7 cellular contexts compared by ENCODE assay signal in the genomic region with DNA sequence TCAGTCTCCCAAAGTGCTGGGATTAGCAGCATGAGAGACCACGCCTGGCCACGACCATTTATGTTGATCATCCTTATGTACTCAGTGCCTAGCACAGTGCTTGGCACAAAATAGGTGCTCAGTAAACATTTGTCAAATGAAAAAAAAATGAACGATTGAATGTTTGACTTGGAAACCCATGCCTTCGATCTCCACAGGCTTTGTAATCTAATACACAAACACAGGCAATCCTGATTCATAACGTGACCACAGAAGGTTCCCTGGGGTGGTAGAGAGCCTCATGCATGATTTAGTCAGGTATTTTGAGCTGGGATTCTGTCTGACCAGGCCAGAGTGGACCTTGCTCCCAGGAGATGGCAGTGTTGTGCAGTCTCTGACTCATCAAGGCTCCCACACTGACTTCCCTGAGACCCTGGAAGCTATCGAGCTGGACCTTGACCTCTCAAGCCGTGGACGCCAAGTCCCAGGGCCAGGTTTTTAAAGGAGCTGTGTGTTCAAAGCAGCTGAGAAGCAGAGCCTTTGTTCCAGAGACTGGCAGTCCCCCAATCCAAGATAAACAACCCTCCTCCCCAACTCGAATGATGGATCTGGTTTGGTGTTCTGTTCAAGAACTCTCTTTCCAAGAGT.
DNase-seq lines count a peak whose midpoint lies in the region; ATAC-seq, FAIRE-seq and TF ChIP-seq lines count a peak whose summit lies in the region.

No MANE protein-coding gene starts in this region.

- POLR2A ChIA-PET in HEK293 (lab: Yijun Ruan, JAX) (interaction anchor here (0.6 to 0.7 kb wide), 2 partner anchors 42 to 194 kb away, joined by 3 to 4 read pairs; no protein-coding TSS in a partner anchor), K562 (lab: Yijun Ruan, JAX) (no interaction called here)

- no peak overlapping the region for H3K27ac ChIP-seq in HEK293 (ENCODE audit: extremely low read depth, low read depth, low read length)
- H3K27ac ChIP-seq in K562 (ENCODE audit: extremely low read depth, low read depth, low read length) = no peak overlapping the region

- DNase-seq in NCI-H2227 treated with DMSO at 0.1 percent for 48 hours (lab: John Stamatoyannopoulos, UW) = peak; percentile 21
- peak; percentile 41 to 59 (median 50) for DNase-seq in K562 (ENCODE audit: extremely low read depth in 1 of 4, low spot score in 3 of 4)
- peak; percentile 89 for DNase-seq in iPS-NIHi11 (ENCODE audit: low spot score)
- peak; percentile 89 for DNase-seq in smooth muscle cell of the brain vasculature (ENCODE audit: low read depth, low spot score)
- no peak for DNase-seq in cortex of kidney (lab: John Stamatoyannopoulos, UW)

- H3K4me2 ChIP-seq in K562 (ENCODE audit: insufficient read depth, low read length) = no peak overlapping the region

- no peaks in the 10 kb centered on the region for H3K79me2 ChIP-seq in K562 (ENCODE audit: control insufficient read depth, insufficient read depth, low read length)

- TF ChIP-seq EP300 in K562 (IDR thresholded peaks at IDR 0.05; ENCODE audit: low read length) = no peak

- H3K4me3 ChIP-seq in HEK293 (ENCODE audit: low read depth, low read length) (no peak overlapping the region), K562 (no peak overlapping the region)

- in situ Hi-C loops in K562 (cut with MboI) = no loop called here

- CTCF ChIA-PET in HEK293 (lab: Yijun Ruan, JAX) = interaction anchor here (0.5 to 3.0 kb wide), 37 partner anchors 8 to 1381 kb away, joined by 3 to 44 read pairs (median 4); no protein-coding TSS in a partner anchor
- CTCF ChIA-PET in K562 (lab: Yijun Ruan, JAX; ENCODE audit: low intra/inter-chr PET ratio) = interaction anchor here (0.7 to 1.2 kb wide), 2 partner anchors 569 to 572 kb away, joined by 3 read pairs; no protein-coding TSS in a partner anchor

- H2AFZ ChIP-seq in K562 (ENCODE audit: low read depth, low read length) = no peak overlapping the region

- BruUV-seq in K562 (replicated peaks; lab: Mats Ljungman, UMichigan) = no TSS peak

- H3K9ac ChIP-seq in K562 (ENCODE audit: insufficient read depth in 1 of 2, low read depth in 2 of 2, low read length in 2 of 2) = no peak overlapping the region

- H3K36me3 ChIP-seq in HEK293 (ENCODE audit: control insufficient read depth in 2 of 2, insufficient read depth in 1 of 2, low read length in 2 of 2) (no peaks in the 10 kb centered on the region), K562 (ENCODE audit: control insufficient read depth, insufficient read depth, low read length) (no peaks in the 10 kb centered on the region)

- TF ChIP-seq CTCF in GM12872 (IDR thresholded peaks at IDR 0.05; ENCODE audit: insufficient read depth, low read depth, low read length) = peak; percentile 68
- peak; percentile 55; the same call in 1 of the 2 replicates for TF ChIP-seq CTCF in HEK293 (tag by site-specific recombination; IDR thresholded peaks at IDR 0.05)
- TF ChIP-seq CTCF in K562 (IDR thresholded peaks at IDR 0.05 in 2 of 3, conservative IDR thresholded peaks at IDR 0.05 in 1 of 3; ENCODE audit: insufficient read depth in 2 of 3, low read depth in 1 of 3, low read length in 3 of 3) = peak; percentile 59 to 68 (median 62)

- intact Hi-C loops in K562 (cut with micrococcal nuclease) = loop anchor here (1.0 to 5.0 kb wide), 2 partner anchors 463 to 568 kb away; no protein-coding TSS in a partner anchor

- no peaks in the 10 kb centered on the region; the same call in 1 of the 2 replicates for H3K4me1 ChIP-seq in HEK293 (ENCODE audit: control insufficient read depth, insufficient read depth, low read length)
- no peaks in the 10 kb centered on the region for H3K4me1 ChIP-seq in K562 (replicated peaks in 1 of 2; ENCODE audit: control insufficient read depth in 2 of 2, insufficient read depth in 2 of 2, low read length in 2 of 2)

- 0% methylated on average over 9 of the region's 9 CpGs for WGBS in K562 (ENCODE audit: insufficient coverage, low coverage, missing lambda C conversion rate)

- H3K9me1 ChIP-seq in K562 (ENCODE audit: control insufficient read depth, insufficient read depth, low read length) = no peaks in the 10 kb centered on the region

- H3K27me3 ChIP-seq in K562 (ENCODE audit: control insufficient read depth in 2 of 2, insufficient read depth in 2 of 2, low read length in 2 of 2) = peaks cover 2 to 23% of the 10 kb centered on the region in 2 experiments; a peak in 2 of 5 replicates

- no peaks in the 10 kb centered on the region for H3K9me3 ChIP-seq in HEK293 (ENCODE audit: control insufficient read depth, insufficient read depth, low read depth, low read length)
- no peaks in the 10 kb centered on the region for H3K9me3 ChIP-seq in K562 (replicated peaks; ENCODE audit: control insufficient read depth, insufficient read depth, low read depth, low read length)

- TF ChIP-seq POLR2A in K562 (conservative IDR thresholded peaks at IDR 0.05) = no peak

- FAIRE-seq in K562 (lab: Jason Lieb, UNC) = peak; percentile 81

- ATAC-seq in K562 = peak; percentile 96

- no peaks in the 10 kb centered on the region for H4K20me1 ChIP-seq in K562 (replicated peaks; ENCODE audit: control insufficient read depth, insufficient read depth, low read length)

- peak; percentile 34 to 65; a peak in 3 of 4 replicates for TF ChIP-seq RAD21 in K562 (CRISPR knock-in tag; conservative IDR thresholded peaks at IDR 0.05 in 1 of 2, IDR thresholded peaks at IDR 0.05 in 1 of 2)

TF ChIP-seq in HEK293, 187 proteins besides CTCF, POLR2A, EP300 and RAD21 (continues in another document):
- no peak for TF ChIP-seq GLI4 (tag by site-specific recombination; IDR thresholded peaks at IDR 0.05)
- TF ChIP-seq ZSCAN16 (tag by site-specific recombination; IDR thresholded peaks at IDR 0.05) = peak; percentile 73; the same call in 1 of the 2 replicates
- peak; percentile 93 for TF ChIP-seq ZNF664 (tag by site-specific recombination; IDR thresholded peaks at IDR 0.05)
- peak; percentile 62; the same call in 1 of the 2 replicates for TF ChIP-seq ZNF660 (tag by site-specific recombination; IDR thresholded peaks at IDR 0.05)
- 0 out of 2 replicates have a peak, but pooled peaks have one; percentile 11 for TF ChIP-seq IKZF3 (tag by site-specific recombination; IDR thresholded peaks at IDR 0.05)
- TF ChIP-seq TRIM28 (IDR thresholded peaks at IDR 0.05; ENCODE audit: borderline replicate concordance, low read length) = peak; percentile 58; the same call in 1 of the 2 replicates
- no peak for TF ChIP-seq ZNF341 (tag by site-specific recombination; IDR thresholded peaks at IDR 0.05; ENCODE audit: low read depth)
- no peak for TF ChIP-seq ZNF707 (tag by site-specific recombination; IDR thresholded peaks at IDR 0.05)
- TF ChIP-seq ZSCAN23 (tag by site-specific recombination; IDR thresholded peaks at IDR 0.05) = no peak
- TF ChIP-seq ZNF510 (tag by site-specific recombination; IDR thresholded peaks at IDR 0.05; ENCODE audit: insufficient replicate concordance) = no peak
- TF ChIP-seq ZBTB17 (tag by site-specific recombination; IDR thresholded peaks at IDR 0.05) = peak; percentile 58
- TF ChIP-seq, protein P1, sequence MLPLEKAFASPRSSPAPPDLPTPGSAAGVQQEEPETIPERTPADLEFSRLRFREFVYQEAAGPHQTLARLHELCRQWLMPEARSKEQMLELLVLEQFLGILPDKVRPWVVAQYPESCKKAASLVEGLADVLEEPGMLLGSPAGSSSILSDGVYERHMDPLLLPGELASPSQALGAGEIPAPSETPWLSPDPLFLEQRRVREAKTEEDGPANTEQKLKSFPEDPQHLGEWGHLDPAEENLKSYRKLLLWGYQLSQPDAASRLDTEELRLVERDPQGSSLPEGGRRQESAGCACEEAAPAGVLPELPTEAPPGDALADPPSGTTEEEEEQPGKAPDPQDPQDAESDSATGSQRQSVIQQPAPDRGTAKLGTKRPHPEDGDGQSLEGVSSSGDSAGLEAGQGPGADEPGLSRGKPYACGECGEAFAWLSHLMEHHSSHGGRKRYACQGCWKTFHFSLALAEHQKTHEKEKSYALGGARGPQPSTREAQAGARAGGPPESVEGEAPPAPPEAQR (tag by site-specific recombination; IDR thresholded peaks at IDR 0.05) = no peak
- TF ChIP-seq SCRT2 (tag by site-specific recombination; IDR thresholded peaks at IDR 0.05) = no peak
- TF ChIP-seq ZNF140 (tag by site-specific recombination; IDR thresholded peaks at IDR 0.05) = no peak

TF ChIP-seq in K562, 482 proteins besides CTCF, POLR2A, EP300 and RAD21:
- TF ChIP-seq, protein P2, sequence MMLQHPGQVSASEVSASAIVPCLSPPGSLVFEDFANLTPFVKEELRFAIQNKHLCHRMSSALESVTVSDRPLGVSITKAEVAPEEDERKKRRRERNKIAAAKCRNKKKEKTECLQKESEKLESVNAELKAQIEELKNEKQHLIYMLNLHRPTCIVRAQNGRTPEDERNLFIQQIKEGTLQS (IDR thresholded peaks at IDR 0.05) = peak; percentile 47
- TF ChIP-seq, protein P2 (CRISPR knock-in tag; conservative IDR thresholded peaks at IDR 0.05) = no peak
- TF ChIP-seq JUND (IDR thresholded peaks at IDR 0.05; ENCODE audit: borderline replicate concordance, low read depth, low read length) (peak; percentile 78), JUND (tag; IDR thresholded peaks at IDR 0.05; ENCODE audit: borderline replicate concordance, low read depth, low read length) (peak; percentile 70; the same call in 2 of the 3 replicates), SMC3 (conservative IDR thresholded peaks at IDR 0.05; ENCODE audit: insufficient read depth, low read depth, low read length) (0 out of 2 replicates have a peak, but pooled peaks have one; percentile 37), FOSL1 (tag; conservative IDR thresholded peaks at IDR 0.05) (peak; percentile 62), SRSF3 (IDR thresholded peaks at IDR 0.05; ENCODE audit: insufficient read depth, low read length) (no peak)
TF ChIP-seq in K562: peak in this region for 4.
